ENCODE assay signal across 33 cellular contexts in genomic region chr9:5185220-5185840, GRCh38. TPM values are rescaled to one million over a fixed set of nuclear protein-coding genes. Genes with fewer than 3 reads are reported as not detected.
DNase-seq lines count a peak whose midpoint lies in the region; ATAC-seq, FAIRE-seq and TF ChIP-seq lines count a peak whose summit lies in the region.
"Had no signal": no experiment of that assay in that cellular context is flagged by ENCODE, and none has a peak within 500 bp of the region (broad histone marks: within the 10 kb centered on the region; RNA-seq: fewer than 3 reads in every experiment).

A gene with protein sequence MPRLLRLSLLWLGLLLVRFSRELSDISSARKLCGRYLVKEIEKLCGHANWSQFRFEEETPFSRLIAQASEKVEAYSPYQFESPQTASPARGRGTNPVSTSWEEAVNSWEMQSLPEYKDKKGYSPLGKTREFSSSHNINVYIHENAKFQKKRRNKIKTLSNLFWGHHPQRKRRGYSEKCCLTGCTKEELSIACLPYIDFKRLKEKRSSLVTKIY (minus strand): TSS chr9:5185639. CDS start chr9:5185602, 37 bp downstream.

- H4K5ac ChIP-seq in IMR-90 (ENCODE audit: low read depth, low read length) (no peak within 1 kb of the TSS), H1 (ENCODE audit: insufficient read length, low read depth, low read length) (no peak within 1 kb of the TSS)

- H3K27me3 Mint-ChIP-seq in activated naive CD8-positive, alpha-beta T cell treated with anti-CD3 and anti-CD28 coated beads, Interleukin-2, amount 10 ng/mL, durations not matched to agents 7 days and 5 days = no peaks in the 10 kb centered on the region
- no peaks in the 10 kb centered on the region for H3K27me3 Mint-ChIP-seq in activated naive CD8-positive, alpha-beta T cell treated with anti-CD3 and anti-CD28 coated beads for 36 hours
- H3K27me3 Mint-ChIP-seq: brain had no signal

- H3K4me2 ChIP-seq in IMR-90 (ENCODE audit: low read depth, low read length) = peak within 1 kb of the TSS; percentile 65; the same call in 1 of the 2 replicates
- no peak within 1 kb of the TSS for H3K4me2 ChIP-seq in H1 (ENCODE audit: insufficient read depth in 1 of 2, low read depth in 2 of 2, low read length in 2 of 2)

- no peak within 1 kb of the TSS for H3K27ac Mint-ChIP-seq in activated naive CD8-positive, alpha-beta T cell treated with anti-CD3 and anti-CD28 coated beads, Interleukin-2, amount 10 ng/mL, durations not matched to agents 7 days and 5 days
- H3K27ac Mint-ChIP-seq in activated naive CD8-positive, alpha-beta T cell treated with anti-CD3 and anti-CD28 coated beads for 36 hours = no peak within 1 kb of the TSS
- H3K27ac Mint-ChIP-seq: activated naive CD4-positive, alpha-beta T cell treated with anti-CD3 and anti-CD28 coated beads for 36 hours; brain; CD8-positive, alpha-beta T cell; natural killer cell treated with Interleukin-12 subunit alpha and Interleukin-12 subunit beta and Interleukin-15 and Interleukin-18, amount 100 ng/mL, for 72 hours had no signal

- no peaks in the 10 kb centered on the region for H3K36me3 Mint-ChIP-seq in activated naive CD8-positive, alpha-beta T cell treated with anti-CD3 and anti-CD28 coated beads, Interleukin-2, amount 10 ng/mL, durations not matched to agents 7 days and 5 days
- no peaks in the 10 kb centered on the region for H3K36me3 Mint-ChIP-seq in activated naive CD8-positive, alpha-beta T cell treated with anti-CD3 and anti-CD28 coated beads for 36 hours
- H3K36me3 Mint-ChIP-seq: brain; CD8-positive, alpha-beta T cell; natural killer cell treated with Interleukin-12 subunit alpha and Interleukin-12 subunit beta and Interleukin-15 and Interleukin-18, amount 100 ng/mL, for 72 hours had no signal

- H3K9me1 ChIP-seq in IMR-90 (ENCODE audit: insufficient read depth, low read length) = no peaks in the 10 kb centered on the region

- H2BK20ac ChIP-seq in IMR-90 (ENCODE audit: low read depth, low read length) (no peak within 1 kb of the TSS), H1 (ENCODE audit: low read length) (no peak within 1 kb of the TSS)

- POLR2A ChIA-PET in activated naive CD8-positive, alpha-beta T cell treated with anti-CD3 and anti-CD28 coated beads, Interleukin-2, amount 10 ng/mL, durations not matched to agents 7 days and 5 days (lab: Charles Lee) = no interaction called here
- POLR2A ChIA-PET in IMR-90 (lab: Charles Lee; ENCODE audit: unreplicated experiment) = no interaction called here
- POLR2A ChIA-PET in H1 (lab: Charles Lee; ENCODE audit: partially characterized antibody) = no interaction called here

- H3K9ac ChIP-seq in IMR-90 (ENCODE audit: low read depth, low read length) (no peak within 1 kb of the TSS), H1 (replicated peaks in 1 of 4; ENCODE audit: extremely low read depth in 1 of 4, low read depth in 3 of 4, low read length in 3 of 4) (no peak within 1 kb of the TSS)

- H3K79me2 ChIP-seq in H1 (ENCODE audit: control insufficient read depth in 1 of 2, insufficient read depth in 2 of 2, low read length in 2 of 2) = no peaks in the 10 kb centered on the region

- TF ChIP-seq CTCF in IMR-90 (conservative IDR thresholded peaks at IDR 0.05; ENCODE audit: low read depth, low read length) = no peak
- no peak for TF ChIP-seq CTCF in H1 (IDR thresholded peaks at IDR 0.05; ENCODE audit: control extremely low read depth in 1 of 3, insufficient read depth in 1 of 3, low read depth in 1 of 3, low read length in 3 of 3)
- TF ChIP-seq CTCF in testis (IDR thresholded peaks at IDR 0.05) = no peak

- no peak within 1 kb of the TSS for H3K4me3 ChIP-seq in IMR-90 (ENCODE audit: insufficient read depth, low read depth, low read length)
- no peak within 1 kb of the TSS for H3K4me3 ChIP-seq in H1 (ENCODE audit: extremely low read depth in 1 of 4, insufficient read depth in 2 of 4, low read depth in 3 of 4, low read length in 4 of 4)
- peak within 1 kb of the TSS; percentile 36 to 48 for H3K4me3 ChIP-seq in testis
- H3K4me3 ChIP-seq: lung, ovary, SK-N-MC, uterus had no signal

- H3K4me1 Mint-ChIP-seq in activated naive CD8-positive, alpha-beta T cell treated with anti-CD3 and anti-CD28 coated beads, Interleukin-2, amount 10 ng/mL, durations not matched to agents 7 days and 5 days = peaks cover 17% of the 10 kb centered on the region
- H3K4me1 Mint-ChIP-seq in activated naive CD8-positive, alpha-beta T cell treated with anti-CD3 and anti-CD28 coated beads for 36 hours = peaks cover 26% of the 10 kb centered on the region
- H3K4me1 Mint-ChIP-seq: brain had no signal

- DNase-seq in activated naive CD8-positive, alpha-beta T cell treated with anti-CD3 and anti-CD28 coated beads, Interleukin-2, amount 10 ng/mL, durations not matched to agents 7 days and 5 days = no peak
- no peak for DNase-seq in activated naive CD8-positive, alpha-beta T cell treated with anti-CD3 and anti-CD28 coated beads for 36 hours
- no peak for DNase-seq in IMR-90
- peak in 1 of 2 experiments; percentile 45 for DNase-seq in H1 (ENCODE audit: low read depth in 1 of 2, low spot score in 2 of 2)
- peak; percentile 72 for DNase-seq in testis
- no peak for DNase-seq in NCI-H1417 treated with DMSO at 0.1 percent for 48 hours (lab: John Stamatoyannopoulos, UW)
- DNase-seq in NAMALWA (ENCODE audit: low spot score) = no peak
- DNase-seq in cerebellum (ENCODE audit: low spot score) = no peak
- DNase-seq: activated CD4-positive, alpha-beta T cell treated with anti-CD3 and anti-CD28 coated beads, Interleukin-2, amount 50 U/mL, for 48 hours; activated CD4-positive, CD25-positive, alpha-beta regulatory T cell treated with anti-CD3 and anti-CD28 coated beads, Interleukin-2, amount 50 U/mL, for 72 hours; activated naive CD4-positive, alpha-beta T cell treated with anti-CD3 and anti-CD28 coated beads for 36 hours; activated T-cell treated with anti-CD3 and anti-CD28 coated beads, Interleukin-2, amount 50 U/mL, for 48 hours; CD8-positive, alpha-beta T cell; hippocampal formation; NCI-H1092 treated with DMSO at 0.1 percent for 48 hours; NCI-H187; NCI-H2171; NCI-H510A; ovary; stimulated activated naive CD8-positive, alpha-beta T cell treated with anti-CD3 and anti-CD28 coated beads, Interleukin-15, Interleukin-2, amounts not matched to agents 100 U/mL and 50 U/mL, for 24 hours; uterus had no signal

- H3K9me3 ChIP-seq in IMR-90 (ENCODE audit: control insufficient read depth, insufficient read depth, low read length) (no peaks in the 10 kb centered on the region), H1 (ENCODE audit: insufficient read depth in 2 of 2, low read depth in 1 of 2, low read length in 1 of 2) (no peaks in the 10 kb centered on the region; a peak in 1 of 4 replicates), testis (no peaks in the 10 kb centered on the region)
- H3K9me3 ChIP-seq: ovary, uterus had no signal

- in situ Hi-C loops in IMR-90 (cut with MboI; ENCODE audit: low sequenced_read_pairs) = loop anchor here (5.0 to 25.0 kb wide), 3 partner anchors 257 to 423 kb away; no protein-coding TSS in a partner anchor

- H3K36me3 ChIP-seq in IMR-90 (ENCODE audit: control insufficient read depth, insufficient read depth, low read length) (no peaks in the 10 kb centered on the region), H1 (ENCODE audit: control insufficient read depth in 2 of 4, insufficient read depth in 4 of 4, low read length in 3 of 4) (no peaks in the 10 kb centered on the region), testis (ENCODE audit: low read depth, missing control alignments) (no peaks in the 10 kb centered on the region)
- H3K36me3 ChIP-seq: ovary, uterus had no signal

- peak within 1 kb of the TSS; percentile 6 for H3K4me3 Mint-ChIP-seq in activated naive CD8-positive, alpha-beta T cell treated with anti-CD3 and anti-CD28 coated beads, Interleukin-2, amount 10 ng/mL, durations not matched to agents 7 days and 5 days
- no peak within 1 kb of the TSS for H3K4me3 Mint-ChIP-seq in activated naive CD8-positive, alpha-beta T cell treated with anti-CD3 and anti-CD28 coated beads for 36 hours
- H3K4me3 Mint-ChIP-seq: activated naive CD4-positive, alpha-beta T cell treated with anti-CD3 and anti-CD28 coated beads for 36 hours; brain; CD8-positive, alpha-beta T cell; natural killer cell treated with Interleukin-12 subunit alpha and Interleukin-12 subunit beta and Interleukin-15 and Interleukin-18, amount 100 ng/mL, for 72 hours; T-helper 1 cell treated with Interleukin-12 subunit alpha and Interleukin-12 subunit beta and Interleukin-4 antibody, amounts not matched to agents 30 μg/mL and 1 μg/mL, for 36 hours had no signal

- no peak for FAIRE-seq in H1 (lab: Jason Lieb, UNC)
- FAIRE-seq: A204.1 had no signal

- H3K9me3 Mint-ChIP-seq in activated naive CD8-positive, alpha-beta T cell treated with anti-CD3 and anti-CD28 coated beads, Interleukin-2, amount 10 ng/mL, durations not matched to agents 7 days and 5 days = no peaks in the 10 kb centered on the region
- peaks cover 3% of the 10 kb centered on the region for H3K9me3 Mint-ChIP-seq in activated naive CD8-positive, alpha-beta T cell treated with anti-CD3 and anti-CD28 coated beads for 36 hours
- H3K9me3 Mint-ChIP-seq: CD8-positive, alpha-beta T cell; natural killer cell treated with Interleukin-12 subunit alpha and Interleukin-12 subunit beta and Interleukin-15 and Interleukin-18, amount 100 ng/mL, for 72 hours; T-helper 1 cell treated with Interleukin-12 subunit alpha and Interleukin-12 subunit beta and Interleukin-4 antibody, amounts not matched to agents 30 μg/mL and 1 μg/mL, for 36 hours had no signal

- ATAC-seq in activated naive CD8-positive, alpha-beta T cell treated with anti-CD3 and anti-CD28 coated beads, Interleukin-2, amount 10 ng/mL, durations not matched to agents 7 days and 5 days (ENCODE audit: low read depth) = no peak
- ATAC-seq in IMR-90 (ENCODE audit: low read depth) = no peak
- ATAC-seq: CD8-positive, alpha-beta T cell; natural killer cell treated with Interleukin-12 subunit alpha and Interleukin-12 subunit beta and Interleukin-15 and Interleukin-18, amount 100 ng/mL, for 72 hours; stimulated activated naive CD8-positive, alpha-beta T cell treated with anti-CD3 and anti-CD28 coated beads, Interleukin-15, Interleukin-2, amounts not matched to agents 100 U/mL and 50 U/mL, for 24 hours had no signal

- dilution Hi-C loops in IMR-90 (cut with HindIII; ENCODE audit: low sequenced_read_pairs, unreplicated experiment) = no loop called here

- H2AFZ ChIP-seq in IMR-90 (replicated peaks; ENCODE audit: low read length, poor library complexity) (peak within 1 kb of the TSS; percentile 46), H1 (ENCODE audit: low read length) (0 out of 2 replicates have a peak within 1 kb of the TSS, but pooled peaks have one; percentile 28)

- H3K56ac ChIP-seq in IMR-90 (ENCODE audit: extremely low read depth, insufficient read depth, low read length) (no peak within 1 kb of the TSS), H1 (replicated peaks; ENCODE audit: insufficient read length, low read depth, low read length) (no peak within 1 kb of the TSS)

- H2BK12ac ChIP-seq in H1 (ENCODE audit: low read depth, low read length) = no peak within 1 kb of the TSS

- no peaks in the 10 kb centered on the region for H4K20me1 ChIP-seq in IMR-90 (ENCODE audit: insufficient read depth, low read length)
- H4K20me1 ChIP-seq in H1 (replicated peaks in 1 of 2; ENCODE audit: control insufficient read depth in 1 of 2, insufficient read depth in 2 of 2, low read length in 2 of 2) = no peaks in the 10 kb centered on the region

- H3K4me1 ChIP-seq in IMR-90 (ENCODE audit: control insufficient read depth, insufficient read depth, low read length) = no peaks in the 10 kb centered on the region
- no peaks in the 10 kb centered on the region for H3K4me1 ChIP-seq in H1 (replicated peaks in 1 of 4; ENCODE audit: control insufficient read depth in 3 of 4, insufficient read depth in 4 of 4, low read length in 3 of 4)
- H3K4me1 ChIP-seq in testis = no peaks in the 10 kb centered on the region
- H3K4me1 ChIP-seq: uterus had no signal

- H4K91ac ChIP-seq in IMR-90 (ENCODE audit: insufficient read depth, low read depth, low read length) (no peak within 1 kb of the TSS), H1 (replicated peaks; ENCODE audit: insufficient read length, low read length) (no peak within 1 kb of the TSS)

- H3K18ac ChIP-seq in IMR-90 (ENCODE audit: low read depth, low read length) (no peak within 1 kb of the TSS), H1 (ENCODE audit: extremely low read depth, low read length) (no peak within 1 kb of the TSS)

- H2AK9ac ChIP-seq in IMR-90 (replicated peaks; ENCODE audit: low read depth, low read length, poor library complexity) = no peak within 1 kb of the TSS

- TF ChIP-seq RAD21 in IMR-90 (IDR thresholded peaks at IDR 0.05; ENCODE audit: low read length) (no peak), H1 (IDR thresholded peaks at IDR 0.05 in 1 of 2, conservative IDR thresholded peaks at IDR 0.05 in 1 of 2; ENCODE audit: low read depth in 2 of 2, low read length in 2 of 2) (no peak)

- 92% methylated on average over 29 of the region's 44 CpGs; no CpG with 5 or more reads in 1 of the 2 experiments for WGBS in IMR-90 (ENCODE audit: extremely low coverage in 2 of 2, insufficient read length in 1 of 2), 2 experiments
- 95% methylated on average over 40 of the region's 44 CpGs; no CpG with 5 or more reads in 1 of the 2 experiments for WGBS in H1 (ENCODE audit: extremely low coverage in 1 of 2, insufficient coverage in 1 of 2, insufficient read length in 1 of 2, insufficient replicate concordance in 2 of 2, low coverage in 1 of 2, low lambda C conversion rate in 2 of 2, missing lambda C conversion rate in 1 of 2), 2 experiments
- WGBS in testis, 2 donors = 62 to 81% methylated on average over 16 to 42 of the region's 44 CpGs

- H3K27me3 ChIP-seq in IMR-90 (ENCODE audit: control insufficient read depth, insufficient read depth, low read length) (peaks cover 7% of the 10 kb centered on the region), H1 (replicated peaks in 1 of 4; ENCODE audit: control insufficient read depth in 3 of 4, extremely low read depth in 1 of 4, insufficient read depth in 3 of 4, low read length in 3 of 4) (no peaks in the 10 kb centered on the region), testis (no peaks in the 10 kb centered on the region)
- H3K27me3 ChIP-seq: ovary, uterus had no signal

- H3K27ac ChIP-seq in IMR-90 (ENCODE audit: insufficient read depth, low read length) (no peak within 1 kb of the TSS), H1 (ENCODE audit: low read depth, low read length) (no peak within 1 kb of the TSS), testis (peak within 1 kb of the TSS in 1 of 2 donors; percentile 25)
- H3K27ac ChIP-seq: ovary, SK-N-MC, uterus had no signal

- CTCF ChIA-PET in IMR-90 (lab: Yijun Ruan, JAX) = interaction anchor here (1.4 to 1.5 kb wide), 6 partner anchors 9 to 426 kb away, joined by 3 to 13 read pairs (median 8); no protein-coding TSS in a partner anchor
- CTCF ChIA-PET in H1 (lab: Charles Lee; ENCODE audit: partially characterized antibody) = interaction anchor here (0.6 to 4.9 kb wide), 35 partner anchors 7 to 830 kb away, joined by 3 to 39 read pairs (median 5); partner anchors contain the start of gene RANBP6

- no peaks in the 10 kb centered on the region for H3K23me2 ChIP-seq in H1 (ENCODE audit: low read depth, low read length)

- no peak within 1 kb of the TSS for H2BK5ac ChIP-seq in IMR-90 (ENCODE audit: low read depth, low read length, poor library complexity, severe bottlenecking)
- no peak within 1 kb of the TSS for H2BK5ac ChIP-seq in H1 (ENCODE audit: low read depth, low read length)

- H4K8ac ChIP-seq in IMR-90 (ENCODE audit: low read depth in 2 of 2, low read length in 2 of 2) = no peak within 1 kb of the TSS
- H4K8ac ChIP-seq in H1 (ENCODE audit: extremely low read depth, insufficient read depth, low read length) = no peak within 1 kb of the TSS

- intact Hi-C loops in IMR-90 (cut with micrococcal nuclease) (loop anchor here (1.0 to 10.0 kb wide), 3 partner anchors 257 to 431 kb away; no protein-coding TSS in a partner anchor), testis (cut with DNase I; ENCODE audit: low total_unique reads) (no loop called here)

- H2BK15ac ChIP-seq in IMR-90 (ENCODE audit: low read depth, low read length) = no peak within 1 kb of the TSS
- no peak within 1 kb of the TSS for H2BK15ac ChIP-seq in H1 (ENCODE audit: low read length)

- H3K14ac ChIP-seq in IMR-90 (replicated peaks; ENCODE audit: low read depth, low read length) (no peak within 1 kb of the TSS), H1 (ENCODE audit: insufficient read length) (no peak within 1 kb of the TSS)

- TF ChIP-seq EP300 in H1 (IDR thresholded peaks at IDR 0.05; ENCODE audit: borderline replicate concordance in 1 of 2, low read depth in 2 of 2, low read length in 2 of 2) = no peak

- H2BK120ac ChIP-seq in IMR-90 (ENCODE audit: low read depth, low read length) (no peak within 1 kb of the TSS), H1 (replicated peaks; ENCODE audit: low read depth, low read length) (no peak within 1 kb of the TSS)

- H2AK5ac ChIP-seq in IMR-90 (ENCODE audit: low read depth, low read length) (no peak within 1 kb of the TSS), H1 (ENCODE audit: low read depth, low read length) (no peak within 1 kb of the TSS)

- H3K4ac ChIP-seq in IMR-90 (ENCODE audit: low read depth, low read length) = no peak within 1 kb of the TSS
- H3K4ac ChIP-seq in H1 (replicated peaks; ENCODE audit: insufficient read length, low read depth, low read length) = no peak within 1 kb of the TSS

- no peak for TF ChIP-seq POLR2A in IMR-90 (IDR thresholded peaks at IDR 0.05; ENCODE audit: low read depth, low read length)
- TF ChIP-seq POLR2A in H1 (IDR thresholded peaks at IDR 0.05; ENCODE audit: control extremely low read depth in 1 of 2, low read depth in 2 of 2, low read length in 2 of 2) = no peak
- TF ChIP-seq POLR2A in testis (IDR thresholded peaks at IDR 0.05) = no peak

- H3K23ac ChIP-seq in IMR-90 (ENCODE audit: low read depth, low read length) (no peak within 1 kb of the TSS), H1 (ENCODE audit: insufficient read length) (no peak within 1 kb of the TSS)

- H3K79me1 ChIP-seq in IMR-90 (ENCODE audit: low read depth in 1 of 2, low read length in 2 of 2) (no peaks in the 10 kb centered on the region), H1 (ENCODE audit: low read depth, low read length) (no peaks in the 10 kb centered on the region)

- BruUV-seq in IMR-90 (replicated peaks; lab: Mats Ljungman, UMichigan) = no TSS peak

RNA-seq across cellular contexts. Expression of the gene that starts here (rescaled TPM):
- not detected for total RNA-seq in activated naive CD8-positive, alpha-beta T cell treated with anti-CD3 and anti-CD28 coated beads, Interleukin-2, amount 10 ng/mL, durations not matched to agents 7 days and 5 days
- not detected for total RNA-seq in activated naive CD8-positive, alpha-beta T cell treated with anti-CD3 and anti-CD28 coated beads for 36 hours
- total RNA-seq in IMR-90 (2012; rRNA removed) (not detected in 2 replicates), testis (10 to 100 TPM; 32.8 to 45.4 TPM), cerebellum (not detected)
- polyA plus RNA-seq in IMR-90 (2012; rRNA removed) (not detected in 2 replicates), H1 (2011; rRNA removed) (not detected in 2 replicates), testis (ENCODE audit: insufficient read depth, low read depth, low replicate concordance) (18.7 TPM)
- not detected in 2 replicates for polyA plus RNA-seq in IMR-90 (2012; cell fraction: cytosol; rRNA removed)
- not detected in 2 replicates for polyA plus RNA-seq in IMR-90 (2012; cell fraction: nucleus; rRNA removed; ENCODE audit: low replicate concordance)
- total RNA-seq in H1 (2021; fragmentation: NEBNext Ultra II Directional; extraction: Animal tissue kit (Norgen Biotek cat#: 25700)) = not detected in 2 replicates
- not detected for polyA plus RNA-seq in H1 (2011; cell fraction: cytosol; rRNA removed)
- not detected for polyA plus RNA-seq in H1 (2011; cell fraction: nucleus; rRNA removed)
- not detected in 4 replicates for polyA plus RNA-seq in H1 (2012, experiment 1 of 2)
- not detected for polyA plus RNA-seq in H1 (2012, experiment 2 of 2)
- not detected for polyA plus RNA-seq in H1 (2013, experiment 1 of 2)
- polyA plus RNA-seq in H1 (2013, experiment 2 of 2) = not detected
- not detected in 2 replicates for polyA minus RNA-seq in H1 (2011; rRNA and poly(A)+ RNA removed)
- not detected for polyA minus RNA-seq in H1 (2011; cell fraction: cytosol; rRNA and poly(A)+ RNA removed)
- not detected for polyA minus RNA-seq in H1 (2011; cell fraction: nucleus; rRNA and poly(A)+ RNA removed)
- total RNA-seq: activated naive CD4-positive, alpha-beta T cell treated with anti-CD3 and anti-CD28 coated beads for 36 hours; CD8-positive, alpha-beta T cell; HT-29; lung; mucosa of gallbladder; natural killer cell treated with Interleukin-12 subunit alpha and Interleukin-12 subunit beta and Interleukin-15 and Interleukin-18, amount 100 ng/mL, for 72 hours; OCI-LY7; ovary; renal cortical epithelial cell; skeletal muscle tissue; temporal lobe had no signal
- polyA plus RNA-seq: lung, ovary had no signal

Comparison
In these comparisons a context has a peak if more than half of its experiments do, and no peak if none do; other contexts are left out.
1. RNA of the gene that starts here (total RNA-seq): 32.8 to 45.4 TPM in testis; not detected in activated naive CD8-positive, alpha-beta T cell treated with anti-CD3 and anti-CD28 coated beads, Interleukin-2, amount 10 ng/mL, durations not matched to agents 7 days and 5 days, not detected in activated naive CD8-positive, alpha-beta T cell treated with anti-CD3 and anti-CD28 coated beads for 36 hours, not detected in IMR-90, not detected in H1 and not detected in cerebellum (single experiment); every median in the first group is over 10 times any median in the second.
2. RNA of the gene that starts here (polyA plus RNA-seq): 18.7 TPM in testis (single experiment); not detected in IMR-90 and not detected in H1; every median in the first group is over 10 times any median in the second.
3. H3K4me3 ChIP-seq: peak in testis (2 of 2); none in IMR-90 (single experiment) and H1 (0 of 4).